ENCODE assay signal across 8 cellular contexts in the genomic region with DNA sequence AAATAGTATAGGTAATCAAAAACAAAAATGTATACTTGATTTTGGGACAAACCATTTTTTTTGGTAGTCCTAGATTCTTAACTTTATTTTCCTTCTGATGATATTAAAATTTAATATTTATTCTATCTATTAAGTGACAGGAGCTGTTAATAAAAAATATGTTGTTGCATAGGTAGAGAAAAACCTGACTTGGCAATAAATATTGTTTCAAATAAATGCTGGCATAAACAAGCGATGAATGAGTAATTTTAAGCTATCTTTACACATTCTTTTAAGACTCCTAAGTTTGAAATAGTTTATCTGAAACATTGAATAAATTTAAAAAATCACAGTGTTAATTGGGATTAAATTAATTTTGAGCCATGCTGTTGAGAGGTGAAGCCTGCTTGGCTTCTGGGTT.
"Had no signal": no experiment of that assay in that cellular context is flagged by ENCODE, and none has a peak within 500 bp of the region (broad histone marks: within the 10 kb centered on the region; RNA-seq: fewer than 3 reads in every experiment).

No MANE protein-coding gene starts in this region.

- H3K4me3 ChIP-seq: GM12878 had no signal

- FAIRE-seq: G401.6, GM12878, GM12891, GM12892, GM18507, GM19239 had no signal

- ATAC-seq: GM12878 had no signal

- DNase-seq: GDM1, GF-D8 had no signal
